Comparison of ENCODE assay signal across 33 cellular contexts in the genomic region with DNA sequence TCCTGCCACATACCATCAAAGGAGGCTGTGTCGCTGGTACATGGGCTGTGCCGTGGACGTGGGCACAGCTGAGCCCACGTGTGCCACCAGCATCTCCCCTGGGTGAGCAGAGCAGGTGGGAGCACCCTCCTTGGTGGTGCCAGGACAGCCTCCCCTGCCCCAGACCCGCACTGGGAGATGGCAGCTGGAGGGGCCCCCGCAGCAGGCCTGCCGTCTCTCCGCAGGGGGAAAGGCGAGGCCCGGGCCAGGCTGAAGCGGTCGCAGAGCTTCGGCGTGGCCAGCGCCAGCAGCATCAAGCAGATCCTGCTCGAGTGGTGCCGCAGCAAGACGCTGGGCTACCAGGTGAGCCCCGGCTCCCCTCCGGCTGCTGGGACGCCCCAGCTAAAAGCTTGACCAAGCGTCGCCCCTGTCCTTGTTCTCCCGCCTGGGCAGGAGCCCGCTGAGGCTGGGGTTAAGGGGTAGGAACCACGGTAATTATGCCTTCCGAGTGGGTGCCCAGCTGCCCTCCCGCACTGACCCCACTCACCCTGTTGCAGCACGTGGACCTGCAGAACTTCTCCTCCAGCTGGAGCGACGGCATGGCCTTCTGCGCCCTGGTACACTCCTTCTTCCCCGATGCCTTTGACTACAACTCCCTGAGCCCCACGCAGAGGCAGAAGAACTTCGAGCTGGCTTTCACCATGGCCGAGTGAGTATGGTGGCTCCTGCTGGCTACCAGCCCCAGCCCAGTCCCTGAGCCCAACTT. TPM values are rescaled to one million over a fixed set of nuclear protein-coding genes. Genes with fewer than 3 reads are reported as not detected.
"Had no signal": no experiment of that assay in that cellular context is flagged by ENCODE, and none has a peak within 500 bp of the region (broad histone marks: within the 10 kb centered on the region; RNA-seq: fewer than 3 reads in every experiment).

No MANE protein-coding gene starts in this region.

- H3K36me3 ChIP-seq: Peyer's patch had no signal

- H3K27me3 ChIP-seq: Peyer's patch had no signal

- DNase-seq: activated B cell treated with CpG ODN at 0.5 μM for 24 hours; activated CD4-positive, alpha-beta memory T cell treated with anti-CD3 and anti-CD28 coated beads for 36 hours; activated CD4-positive, alpha-beta T cell treated with anti-CD3 and anti-CD28 coated beads for 4 hours; activated CD4-positive, alpha-beta T cell treated with anti-CD3 and anti-CD28 coated beads, Interleukin-2, amount 50 U/mL, for 1 hour; activated CD4-positive, CD25-positive, alpha-beta regulatory T cell treated with anti-CD3 and anti-CD28 coated beads, Interleukin-2, amount 50 U/mL, for 72 hours; activated CD8-positive, alpha-beta memory T cell treated with anti-CD3 and anti-CD28 coated beads, Interleukin-2, amount 50 U/mL, for 4 hours; activated naive CD4-positive, alpha-beta T cell treated with anti-CD3 and anti-CD28 coated beads, Interleukin-2, amount 10 ng/mL, durations not matched to agents 7 days and 5 days; activated naive CD8-positive, alpha-beta T cell treated with anti-CD3 and anti-CD28 coated beads, Interleukin-2, amount 50 U/mL, for 24 hours; activated T-cell treated with anti-CD3 and anti-CD28 coated beads for 4 hours; activated T-cell treated with anti-CD3 and anti-CD28 coated beads, Interleukin-2, amount 50 U/mL, for 4 hours; anterior cingulate cortex; NCI-H1092 treated with DMSO at 0.1 percent for 48 hours; NCI-H1417; NCI-H146; NCI-H187; NCI-H2029 treated with DMSO at 0.1 percent for 48 hours; NCI-H2107; NCI-H2171; NCI-H510A; NCI-H526; NCI-H748 treated with DMSO at 0.1 percent for 48 hours; NK-92 treated with Interleukin-12 subunit alpha and Interleukin-12 subunit beta, amount 100 ng/mL, for 24 hours; PC-3; Peyer's patch; RPMI8226; SW 1271; T-helper 1 cell; T-helper 2 cell; T-helper 9 cell had no signal

- FAIRE-seq: K562 had no signal

- H3K27ac ChIP-seq: Peyer's patch, VCaP had no signal

- H3K4me3 ChIP-seq: K562, Peyer's patch had no signal

- ATAC-seq: activated naive CD8-positive, alpha-beta T cell treated with anti-CD3 and anti-CD28 coated beads, Interleukin-2, amount 50 U/mL, for 24 hours; activated T-cell treated with anti-CD3 and anti-CD28 coated beads, Interleukin-2, amount 50 U/mL, for 4 hours; K562; PC-3 had no signal

- H3K9me3 ChIP-seq: Peyer's patch had no signal

RNA-seq across cellular contexts. Expression of a gene that starts 12.5 kb away (rescaled TPM):
- total RNA-seq: activated B cell treated with CpG ODN at 0.5 μM for 24 hours; activated CD4-positive, alpha-beta memory T cell treated with anti-CD3 and anti-CD28 coated beads for 36 hours; activated T-cell treated with anti-CD3 and anti-CD28 coated beads, Interleukin-2, amount 50 U/mL, for 4 hours; activated T-helper 1 cell treated with anti-CD3 and anti-CD28 coated beads, Interleukin-12 subunit alpha, Interleukin-12 subunit beta, Interleukin-2, Interleukin-4 antibody, amounts not matched to agents 30 ng/mL and 10 ng/mL and 1 ng/mL, durations not matched to agents 14 hours and 24 hours and 36 hours; K562; M059J; PC-3 had no signal
- polyA plus RNA-seq: K562 had no signal

RNA-seq across cellular contexts. Expression of a gene that starts 36.4 kb away (rescaled TPM):
- total RNA-seq: activated B cell treated with CpG ODN at 0.5 μM for 24 hours; activated CD4-positive, alpha-beta memory T cell treated with anti-CD3 and anti-CD28 coated beads for 36 hours; activated T-cell treated with anti-CD3 and anti-CD28 coated beads, Interleukin-2, amount 50 U/mL, for 4 hours; activated T-helper 1 cell treated with anti-CD3 and anti-CD28 coated beads, Interleukin-12 subunit alpha, Interleukin-12 subunit beta, Interleukin-2, Interleukin-4 antibody, amounts not matched to agents 30 ng/mL and 10 ng/mL and 1 ng/mL, durations not matched to agents 14 hours and 24 hours and 36 hours; M059J; PC-3 had no signal
- polyA plus RNA-seq: K562 had no signal

RNA-seq across cellular contexts. Expression of a gene that starts 44.7 kb away (rescaled TPM):
- total RNA-seq: activated B cell treated with CpG ODN at 0.5 μM for 24 hours; activated CD4-positive, alpha-beta memory T cell treated with anti-CD3 and anti-CD28 coated beads for 36 hours; activated T-cell treated with anti-CD3 and anti-CD28 coated beads, Interleukin-2, amount 50 U/mL, for 4 hours; activated T-helper 1 cell treated with anti-CD3 and anti-CD28 coated beads, Interleukin-12 subunit alpha, Interleukin-12 subunit beta, Interleukin-2, Interleukin-4 antibody, amounts not matched to agents 30 ng/mL and 10 ng/mL and 1 ng/mL, durations not matched to agents 14 hours and 24 hours and 36 hours; K562; M059J; PC-3; Peyer's patch had no signal
- polyA plus RNA-seq: K562 had no signal
